ENCODE assay signal across 8 cellular contexts in the genomic region with DNA sequence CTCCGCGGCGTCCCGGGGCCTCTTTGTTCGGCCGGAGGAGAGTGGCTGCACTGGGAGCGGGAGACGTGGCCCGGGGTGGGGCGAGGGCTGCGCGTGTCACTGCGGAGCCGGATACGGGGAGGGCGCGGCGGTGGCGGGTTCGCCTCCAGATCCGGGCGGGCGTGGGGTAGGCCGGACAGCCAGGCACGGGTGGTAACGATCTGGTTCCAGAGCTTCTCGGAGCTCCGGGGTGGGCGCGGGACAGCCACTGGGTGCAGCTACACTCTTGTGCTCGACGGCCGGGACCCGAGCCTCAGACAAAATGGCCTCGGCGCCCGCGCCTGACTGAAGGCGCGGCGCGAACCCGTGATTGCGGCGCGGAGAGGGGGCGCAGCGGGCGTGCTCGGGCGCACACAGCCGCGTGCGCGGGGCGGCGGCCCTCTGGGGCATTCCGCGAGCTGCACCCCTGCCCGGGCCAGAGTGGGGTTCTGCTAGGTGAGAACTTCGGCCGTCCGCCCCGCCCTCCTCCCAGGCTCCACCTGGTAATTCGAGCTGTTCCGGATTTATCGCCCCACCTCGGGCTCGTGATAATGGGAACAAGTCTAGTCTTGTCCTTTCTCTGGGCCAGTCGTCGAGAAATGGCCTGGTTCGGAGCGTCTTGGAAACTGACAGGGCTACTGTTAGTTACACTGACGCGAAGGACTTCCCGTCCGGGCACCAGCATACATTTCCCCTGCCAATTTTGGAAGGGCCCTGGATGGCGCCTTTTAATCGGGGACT. TPM values are rescaled to one million over a fixed set of nuclear protein-coding genes. Genes with fewer than 3 reads are reported as not detected.
A peak's percentile ranks its signal among the peaks of the same experiment; 100 is the strongest.
DNase-seq lines count a peak whose midpoint lies in the region; ATAC-seq and TF ChIP-seq lines count a peak whose summit lies in the region.

No MANE protein-coding gene starts in this region.

- H4K20me1 ChIP-seq in BLaER1 treated with 17β-estradiol and CSF1 and Interleukin-3, amounts not matched to agents 10 nM and 100 nM, result peaks cover 30 to 57% (median 46%) of the 10 kb centered on the region in 11 experiments; a peak in 21 of 22 replicates

- peak overlapping the region; percentile 100 for H2BK120ac ChIP-seq in mesenchymal stem cell (ENCODE audit: low read depth, low read length)

- H4K91ac ChIP-seq in mesenchymal stem cell (ENCODE audit: low read length), result peak overlapping the region; percentile 100

- under 1% methylated on average over 79 of the region's 79 CpGs for WGBS in mesenchymal stem cell

- peak overlapping the region; percentile 97 to 100 for H3K18ac ChIP-seq in mesenchymal stem cell (ENCODE audit: low read depth in 1 of 2, low read length in 2 of 2)

- H3K4ac ChIP-seq in mesenchymal stem cell (ENCODE audit: low read depth in 1 of 2, low read length in 2 of 2), result peak overlapping the region; percentile 95 to 99

- TF ChIP-seq POLR2A in GM19099 (IDR thresholded peaks at IDR 0.05; ENCODE audit: extremely low read depth, insufficient read length, low read depth), result peak; percentile 93

- H3K36me3 ChIP-seq in BLaER1 treated with 17β-estradiol and CSF1 and Interleukin-3, amounts not matched to agents 10 nM and 100 nM, result peaks cover 22 to 34% (median 23%) of the 10 kb centered on the region in 11 experiments
- peaks cover 17% of the 10 kb centered on the region for H3K36me3 ChIP-seq in effector memory CD4-positive, alpha-beta T cell (ENCODE audit: control insufficient read depth, insufficient read depth, low read length)
- peaks cover 2 to 22% of the 10 kb centered on the region in 2 experiments for H3K36me3 ChIP-seq in mesenchymal stem cell (ENCODE audit: control insufficient read depth in 1 of 2, insufficient read depth in 2 of 2, low read depth in 1 of 2, low read length in 2 of 2)

- peak overlapping the region; percentile 27 for H2AK5ac ChIP-seq in mesenchymal stem cell (ENCODE audit: low read length, severe bottlenecking)

- H2BK12ac ChIP-seq in mesenchymal stem cell (ENCODE audit: low read length in 2 of 2), result peak overlapping the region in 1 of 2 experiments; percentile 37

- no peaks in the 10 kb centered on the region for H3K27me3 ChIP-seq in BLaER1 treated with 17β-estradiol and CSF1 and Interleukin-3, amounts not matched to agents 10 nM and 100 nM
- H3K27me3 ChIP-seq in effector memory CD4-positive, alpha-beta T cell (replicated peaks; ENCODE audit: control insufficient read depth, insufficient read depth, low read length, poor library complexity, severe bottlenecking), result no peaks in the 10 kb centered on the region
- no peaks in the 10 kb centered on the region for H3K27me3 ChIP-seq in mesenchymal stem cell (ENCODE audit: control insufficient read depth in 1 of 2, insufficient read depth in 1 of 2, low read length in 2 of 2)

- peak overlapping the region; percentile 66 to 90 (median 83) for H3K4me2 ChIP-seq in BLaER1 treated with 17β-estradiol and CSF1 and Interleukin-3, amounts not matched to agents 10 nM and 100 nM
- peak overlapping the region; percentile 66 for H3K4me2 ChIP-seq in mesenchymal stem cell (ENCODE audit: low read length, poor library complexity, severe bottlenecking)

- peak overlapping the region; percentile 98 for H4K8ac ChIP-seq in mesenchymal stem cell (ENCODE audit: low read length)

- H3K79me1 ChIP-seq in mesenchymal stem cell (replicated peaks; ENCODE audit: low read length, poor library complexity, severe bottlenecking), result peaks cover 3% of the 10 kb centered on the region

- peaks cover 0 to 6% (median 0%) of the 10 kb centered on the region in 11 experiments; a peak in 7 of 22 replicates for H3K9me3 ChIP-seq in BLaER1 treated with 17β-estradiol and CSF1 and Interleukin-3, amounts not matched to agents 10 nM and 100 nM (replicated peaks in 1 of 11)
- H3K9me3 ChIP-seq in effector memory CD4-positive, alpha-beta T cell (ENCODE audit: control insufficient read depth, low read length), result no peaks in the 10 kb centered on the region
- no peaks in the 10 kb centered on the region for H3K9me3 ChIP-seq in mesenchymal stem cell (ENCODE audit: control insufficient read depth, low read length)

- peak overlapping the region; percentile 94 to 100 for H3K14ac ChIP-seq in mesenchymal stem cell (ENCODE audit: low read length in 2 of 2)

- peak; percentile 84 for DNase-seq in NCI-H526 (lab: John Stamatoyannopoulos, UW)
- DNase-seq in activated CD8-positive, alpha-beta memory T cell treated with anti-CD3 and anti-CD28 coated beads for 24 hours, result peak; percentile 87
- peak; percentile 51 to 61 (median 51) for DNase-seq in effector memory CD4-positive, alpha-beta T cell
- DNase-seq in mesenchymal stem cell, result peak; percentile 75
- DNase-seq in stimulated activated CD8-positive, alpha-beta memory T cell treated with anti-CD3 and anti-CD28 coated beads, Interleukin-15, amount 100 ng/mL, for 24 hours (ENCODE audit: low read depth), result peak; percentile 43

- H3K9ac ChIP-seq in BLaER1 treated with 17β-estradiol and CSF1 and Interleukin-3, amounts not matched to agents 10 nM and 100 nM, result peak overlapping the region; percentile 98 to 100 (median 100)
- peak overlapping the region; percentile 99 for H3K9ac ChIP-seq in mesenchymal stem cell (ENCODE audit: low read length)

- peak overlapping the region; percentile 99 for H2BK5ac ChIP-seq in mesenchymal stem cell (ENCODE audit: low read depth, low read length, poor library complexity, severe bottlenecking)

- peak overlapping the region; percentile 88 to 100 (median 98) for H3K4me3 ChIP-seq in BLaER1 treated with 17β-estradiol and CSF1 and Interleukin-3, amounts not matched to agents 10 nM and 100 nM
- H3K4me3 ChIP-seq in effector memory CD4-positive, alpha-beta T cell (ENCODE audit: insufficient read depth, low read depth, low read length, poor library complexity, severe bottlenecking), result peak overlapping the region; percentile 92
- peak overlapping the region; percentile 90 to 100 for H3K4me3 ChIP-seq in mesenchymal stem cell (ENCODE audit: insufficient read depth in 1 of 2, low read depth in 1 of 2, low read length in 2 of 2)

- H2BK15ac ChIP-seq in mesenchymal stem cell (ENCODE audit: low read depth, poor library complexity, severe bottlenecking), result peak overlapping the region; percentile 93

- ATAC-seq in HG03432 (IDR thresholded peaks at IDR 0.05; ENCODE audit: unreplicated experiment), result peak; percentile 57

- peak overlapping the region; percentile 98 to 100 (median 99) for H3K27ac ChIP-seq in BLaER1 treated with 17β-estradiol and CSF1 and Interleukin-3, amounts not matched to agents 10 nM and 100 nM
- H3K27ac ChIP-seq in effector memory CD4-positive, alpha-beta T cell (ENCODE audit: insufficient read depth, low read length, poor library complexity, severe bottlenecking), result peak overlapping the region; percentile 95
- H3K27ac ChIP-seq in mesenchymal stem cell (ENCODE audit: low read length, poor library complexity, severe bottlenecking), result peak overlapping the region; percentile 95

- H3K23ac ChIP-seq in mesenchymal stem cell (ENCODE audit: low read length in 2 of 2), result peak overlapping the region; percentile 90 to 98

- H2AFZ ChIP-seq in mesenchymal stem cell (ENCODE audit: low read depth, low read length), result peak overlapping the region; percentile 49

- peaks cover 9 to 37% (median 24%) of the 10 kb centered on the region in 10 experiments for H3K4me1 ChIP-seq in BLaER1 treated with 17β-estradiol and CSF1 and Interleukin-3, amounts not matched to agents 10 nM and 100 nM
- peaks cover 7% of the 10 kb centered on the region for H3K4me1 ChIP-seq in effector memory CD4-positive, alpha-beta T cell (ENCODE audit: control insufficient read depth, insufficient read depth, low read length, poor library complexity, severe bottlenecking)
- H3K4me1 ChIP-seq in mesenchymal stem cell (ENCODE audit: control insufficient read depth, insufficient read depth, low read depth, low read length), result peaks cover 2% of the 10 kb centered on the region

RNA-seq across cellular contexts. Expression of gene PTP4A1, which starts 1.0 kb away (rescaled TPM):
- polyA plus RNA-seq in mesenchymal stem cell (2013, experiment 1 of 2), result 80.4 TPM
- polyA plus RNA-seq in mesenchymal stem cell (2013, experiment 2 of 2), result 82.9 TPM

Comparison
In these comparisons a context has a peak if more than half of its experiments do, and no peak if none do; other contexts are left out.
1. Peak in every context shown above with its lines: DNase-seq, ATAC-seq, H3K4me3 ChIP-seq and H3K27ac ChIP-seq.